In genomic region chr12:4282892-4283511, GRCh38 we compare ENCODE assay signal across 12 cellular contexts. TPM values are rescaled to one million over a fixed set of nuclear protein-coding genes. Genes with fewer than 3 reads are reported as not detected.
DNase-seq lines count a peak whose midpoint lies in the region; ATAC-seq, FAIRE-seq and TF ChIP-seq lines count a peak whose summit lies in the region.
"Had no signal": no experiment of that assay in that cellular context is flagged by ENCODE, and none has a peak within 500 bp of the region (broad histone marks: within the 10 kb centered on the region; RNA-seq: fewer than 3 reads in every experiment).

No MANE protein-coding gene starts in this region.

- DNase-seq in GM06990 (ENCODE audit: extremely low read depth, insufficient read length): no peak
- DNase-seq in astrocyte (ENCODE audit: low read depth): no peak
- no peak for DNase-seq in nephron progenitor cell
- DNase-seq in H4 (ENCODE audit: low spot score): no peak
- DNase-seq in mucosa of descending colon: no peak
- DNase-seq: foreskin fibroblast, kidney, NCI-H1092, NCI-H345 had no signal

- intact Hi-C loops in mucosa of descending colon (cut with DNase I, micrococcal nuclease): loop anchor here in 1 of 2 donors (10.0 kb wide), 1 partner anchor 408 kb away; the partner anchor contains the start of gene PARP11

- POLR2A ChIA-PET in HEK293 (lab: Yijun Ruan, JAX): interaction anchor here (1.3 kb wide), 1 partner anchor 9 kb away, joined by 3 read pairs; the partner anchor contains the start of gene CCND2

- peaks cover 79% of the 10 kb centered on the region for H3K36me3 ChIP-seq in GM06990 (ENCODE audit: control insufficient read depth, insufficient read depth, low read length)
- H3K36me3 ChIP-seq in HEK293 (ENCODE audit: control insufficient read depth in 2 of 2, insufficient read depth in 1 of 2, low read length in 2 of 2): peaks cover 27 to 99% of the 10 kb centered on the region in 2 experiments
- H3K36me3 ChIP-seq in astrocyte (ENCODE audit: insufficient read depth, low read length): no peaks in the 10 kb centered on the region
- H3K36me3 ChIP-seq in mucosa of descending colon (ENCODE audit: low read depth): peaks cover 3% of the 10 kb centered on the region

- H3K4me1 ChIP-seq in HEK293 (ENCODE audit: control insufficient read depth, insufficient read depth, low read length) (no peaks in the 10 kb centered on the region), astrocyte (ENCODE audit: insufficient read depth, low read length) (no peaks in the 10 kb centered on the region), mucosa of descending colon (ENCODE audit: low read depth) (peaks cover 47% of the 10 kb centered on the region)

- peaks cover 55% of the 10 kb centered on the region for H3K4me1 Mint-ChIP-seq in astrocyte (ENCODE audit: low read depth, unreplicated experiment)
- H3K4me1 Mint-ChIP-seq in nephron progenitor cell: peaks cover 97% of the 10 kb centered on the region

- H3K4me3 ChIP-seq in GM06990 (replicated peaks; ENCODE audit: low read depth, low read length) (no peak overlapping the region), HEK293 (ENCODE audit: low read depth, low read length) (no peak overlapping the region), astrocyte (ENCODE audit: insufficient read depth, low read depth, low read length) (no peak overlapping the region), mucosa of descending colon (no peak overlapping the region)

- CTCF ChIA-PET in HEK293 (lab: Yijun Ruan, JAX): interaction anchor here (0.6 to 1.1 kb wide), 3 partner anchors 69 to 406 kb away, joined by 3 to 5 read pairs (median 4); no protein-coding TSS in a partner anchor

- H3K27me3 Mint-ChIP-seq in astrocyte (ENCODE audit: low read depth, unreplicated experiment) (no peaks in the 10 kb centered on the region), nephron progenitor cell (ENCODE audit: low read depth, poor library complexity) (no peaks in the 10 kb centered on the region)

- peaks cover 24% of the 10 kb centered on the region for H4K20me1 ChIP-seq in astrocyte (ENCODE audit: insufficient read depth, low read length)

- ATAC-seq in HG02678 (IDR thresholded peaks at IDR 0.05; ENCODE audit: unreplicated experiment): no peak
- no peak for ATAC-seq in mucosa of descending colon

- H3K27me3 ChIP-seq in GM06990 (replicated peaks; ENCODE audit: control insufficient read depth, insufficient read depth, low read length) (no peaks in the 10 kb centered on the region), astrocyte (ENCODE audit: insufficient read depth, low read length) (peaks cover 11% of the 10 kb centered on the region)

- H3K4me2 ChIP-seq in astrocyte (ENCODE audit: low read length): no peak overlapping the region

- H2AFZ ChIP-seq in astrocyte (ENCODE audit: low read depth, low read length): no peak overlapping the region

- H3K27ac Mint-ChIP-seq in astrocyte (ENCODE audit: unreplicated experiment): peak overlapping the region; percentile 51
- H3K27ac Mint-ChIP-seq in nephron progenitor cell: peak overlapping the region; percentile 95

- H3K27ac ChIP-seq in HEK293 (ENCODE audit: extremely low read depth, low read depth, low read length): no peak overlapping the region
- H3K27ac ChIP-seq in astrocyte (ENCODE audit: low read depth, low read length): no peak overlapping the region

- H3K36me3 Mint-ChIP-seq in astrocyte (ENCODE audit: low read depth, unreplicated experiment) (peaks cover 51% of the 10 kb centered on the region), nephron progenitor cell (ENCODE audit: low read depth) (peaks cover 95% of the 10 kb centered on the region)

- peak; percentile 4 for TF ChIP-seq CTCF in GM06990 (IDR thresholded peaks at IDR 0.05; ENCODE audit: insufficient read depth, low read length, poor library complexity, severe bottlenecking)
- no peak for TF ChIP-seq CTCF in HEK293 (tag by site-specific recombination; IDR thresholded peaks at IDR 0.05)
- no peak for TF ChIP-seq CTCF in astrocyte (IDR thresholded peaks at IDR 0.05; ENCODE audit: insufficient read depth, low read depth, low read length)
- TF ChIP-seq CTCF in nephron progenitor cell (IDR thresholded peaks at IDR 0.05): no peak
- TF ChIP-seq CTCF in mucosa of descending colon (IDR thresholded peaks at IDR 0.05): no peak

- no peak overlapping the region for H3K9ac ChIP-seq in astrocyte (ENCODE audit: low read length)

- H3K9me3 Mint-ChIP-seq in astrocyte (ENCODE audit: unreplicated experiment) (no peaks in the 10 kb centered on the region), nephron progenitor cell (no peaks in the 10 kb centered on the region)

- H3K9me3 ChIP-seq in HEK293 (ENCODE audit: control insufficient read depth, insufficient read depth, low read depth, low read length) (no peaks in the 10 kb centered on the region), astrocyte (ENCODE audit: insufficient read depth, low read depth, low read length) (no peaks in the 10 kb centered on the region), mucosa of descending colon (no peaks in the 10 kb centered on the region)

- no peaks in the 10 kb centered on the region for H3K79me2 ChIP-seq in astrocyte (ENCODE audit: insufficient read depth, low read length)

- H3K4me3 Mint-ChIP-seq in astrocyte (ENCODE audit: unreplicated experiment) (no peak overlapping the region), nephron progenitor cell (no peak overlapping the region)

- FAIRE-seq in astrocyte (lab: Jason Lieb, UNC): no peak
- FAIRE-seq: kidney, RCC 7860 had no signal

TF ChIP-seq in HEK293, 187 proteins besides CTCF, POLR2A, EP300 and RAD21:
- 0 out of 2 replicates have a peak, but pooled peaks have one; percentile 15 for TF ChIP-seq ZBTB20 (tag by site-specific recombination; IDR thresholded peaks at IDR 0.05)
- TF ChIP-seq, protein P1, sequence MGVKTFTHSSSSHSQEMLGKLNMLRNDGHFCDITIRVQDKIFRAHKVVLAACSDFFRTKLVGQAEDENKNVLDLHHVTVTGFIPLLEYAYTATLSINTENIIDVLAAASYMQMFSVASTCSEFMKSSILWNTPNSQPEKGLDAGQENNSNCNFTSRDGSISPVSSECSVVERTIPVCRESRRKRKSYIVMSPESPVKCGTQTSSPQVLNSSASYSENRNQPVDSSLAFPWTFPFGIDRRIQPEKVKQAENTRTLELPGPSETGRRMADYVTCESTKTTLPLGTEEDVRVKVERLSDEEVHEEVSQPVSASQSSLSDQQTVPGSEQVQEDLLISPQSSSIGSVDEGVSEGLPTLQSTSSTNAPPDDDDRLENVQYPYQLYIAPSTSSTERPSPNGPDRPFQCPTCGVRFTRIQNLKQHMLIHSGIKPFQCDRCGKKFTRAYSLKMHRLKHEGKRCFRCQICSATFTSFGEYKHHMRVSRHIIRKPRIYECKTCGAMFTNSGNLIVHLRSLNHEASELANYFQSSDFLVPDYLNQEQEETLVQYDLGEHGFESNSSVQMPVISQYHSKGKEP (tag by site-specific recombination; IDR thresholded peaks at IDR 0.05): no peak

RNA-seq across cellular contexts. Expression of gene CCND2, which starts 9.4 kb away (rescaled TPM):
- total RNA-seq in astrocyte (607 and 726 TPM in 2 replicates), mucosa of descending colon (100 to 1,000 TPM; 105 to 236 (median 130) TPM)
- total RNA-seq in H4 (2014; rRNA removed; shearing (Covaris generic)): 92.1 and 98.0 TPM in 2 replicates

RNA-seq across cellular contexts. Expression of gene TIGAR, which starts 38.0 kb away (rescaled TPM):
- total RNA-seq in astrocyte (91.7 and 95.4 TPM in 2 replicates), mucosa of descending colon (10 to 100 TPM; 11.4 to 17.0 (median 11.6) TPM)
- total RNA-seq in H4 (2014; rRNA removed; shearing (Covaris generic)): 8.0 and 15.4 TPM in 2 replicates
